In the genomic region with DNA sequence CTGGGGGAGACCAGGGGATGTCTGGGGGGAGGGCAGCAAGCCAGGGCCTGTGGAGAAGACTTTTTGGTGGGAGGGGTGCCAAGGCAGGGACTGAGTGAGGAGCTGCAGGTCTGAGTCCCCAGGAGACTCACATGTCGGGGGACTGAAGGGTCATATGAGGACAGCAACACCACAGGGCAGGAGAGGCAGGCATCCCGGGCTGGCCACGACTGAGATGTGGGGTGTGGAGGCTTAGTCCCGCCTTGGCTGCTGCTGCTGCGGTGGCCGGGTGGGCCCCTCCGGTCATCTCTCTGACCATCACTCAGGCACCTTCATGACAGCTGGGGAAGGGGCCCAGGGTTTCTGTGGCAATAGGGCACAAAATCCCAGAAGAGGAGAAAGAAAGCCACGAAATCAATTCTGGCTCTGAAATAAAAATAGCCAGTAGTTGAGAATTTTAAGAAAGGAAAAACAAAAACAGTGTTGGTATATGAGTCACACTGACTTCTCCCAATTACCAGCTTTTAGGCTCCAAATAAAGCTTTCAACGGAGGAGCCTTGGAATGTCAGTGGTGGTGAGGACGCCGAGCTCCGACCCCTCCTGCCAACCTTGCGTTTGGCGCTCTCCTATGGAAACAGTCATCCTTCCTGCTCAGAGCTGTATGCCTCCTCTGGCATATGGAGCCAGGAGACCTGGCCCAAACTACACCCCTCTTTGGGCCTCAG, we compare ENCODE assay signal across 15 cellular contexts. TPM values are rescaled to one million over a fixed set of nuclear protein-coding genes. Genes with fewer than 3 reads are reported as not detected.
DNase-seq lines count a peak whose midpoint lies in the region; ATAC-seq and TF ChIP-seq lines count a peak whose summit lies in the region.
"Had no signal": no experiment of that assay in that cellular context is flagged by ENCODE, and none has a peak within 500 bp of the region (broad histone marks: within the 10 kb centered on the region; RNA-seq: fewer than 3 reads in every experiment).

No MANE protein-coding gene starts in this region.

- no peaks in the 10 kb centered on the region for H3K36me3 ChIP-seq in BLaER1 treated with 17β-estradiol and CSF1 and Interleukin-3, amounts not matched to agents 10 nM and 100 nM
- H3K36me3 ChIP-seq in gastrocnemius medialis: no peaks in the 10 kb centered on the region

- H3K4me3 ChIP-seq in BLaER1 treated with 17β-estradiol and CSF1 and Interleukin-3, amounts not matched to agents 10 nM and 100 nM: no peak overlapping the region
- H3K4me3 ChIP-seq in fibroblast of mammary gland (ENCODE audit: control insufficient read depth, low read depth, low read length) (no peak overlapping the region), gastrocnemius medialis (no peak overlapping the region)
- H3K4me3 ChIP-seq: lung had no signal

- H3K4me2 ChIP-seq in BLaER1 treated with 17β-estradiol and CSF1 and Interleukin-3, amounts not matched to agents 10 nM and 100 nM: peak overlapping the region in 8 of 11 experiments; percentile 28 to 76 (median 56); a peak in 16 of 22 replicates

- peaks cover 0 to 19% (median 11%) of the 10 kb centered on the region in 11 experiments; a peak in 16 of 22 replicates for H3K9me3 ChIP-seq in BLaER1 treated with 17β-estradiol and CSF1 and Interleukin-3, amounts not matched to agents 10 nM and 100 nM (replicated peaks in 1 of 11)
- no peaks in the 10 kb centered on the region for H3K9me3 ChIP-seq in gastrocnemius medialis

- in situ Hi-C loops in gastrocnemius medialis (cut with MboI; ENCODE audit: low sequenced_read_pairs in 4 of 4): no loop called here
- in situ Hi-C loops in GM13976 (cut with MboI; ENCODE audit: low sequenced_read_pairs, unreplicated experiment): no loop called here

- no peak overlapping the region for H3K9ac ChIP-seq in BLaER1 treated with 17β-estradiol and CSF1 and Interleukin-3, amounts not matched to agents 10 nM and 100 nM

- H3K27me3 ChIP-seq in BLaER1 treated with 17β-estradiol and CSF1 and Interleukin-3, amounts not matched to agents 10 nM and 100 nM: no peaks in the 10 kb centered on the region
- peaks cover 3 to 13% (median 3%) of the 10 kb centered on the region in 3 donors for H3K27me3 ChIP-seq in gastrocnemius medialis

- H3K27ac ChIP-seq in BLaER1 treated with 17β-estradiol and CSF1 and Interleukin-3, amounts not matched to agents 10 nM and 100 nM: no peak overlapping the region
- H3K27ac ChIP-seq in gastrocnemius medialis: peak overlapping the region in 3 of 4 donors; percentile 25 to 61 (median 59)
- H3K27ac ChIP-seq: RWPE1 had no signal

- peaks cover 0 to 46% (median 39%) of the 10 kb centered on the region in 10 experiments; a peak in 17 of 20 replicates for H3K4me1 ChIP-seq in BLaER1 treated with 17β-estradiol and CSF1 and Interleukin-3, amounts not matched to agents 10 nM and 100 nM
- H3K4me1 ChIP-seq in gastrocnemius medialis: no peaks in the 10 kb centered on the region

- no peak for TF ChIP-seq POLR2A in gastrocnemius medialis (IDR thresholded peaks at IDR 0.05)

- no peak for TF ChIP-seq CTCF in fibroblast of mammary gland (conservative IDR thresholded peaks at IDR 0.05; ENCODE audit: control insufficient read depth, insufficient read depth, low read depth, low read length)
- TF ChIP-seq CTCF in gastrocnemius medialis (IDR thresholded peaks at IDR 0.05 in 4 of 5, conservative IDR thresholded peaks at IDR 0.05 in 1 of 5): no peak
- TF ChIP-seq CTCF in GM13976 (IDR thresholded peaks at IDR 0.05; ENCODE audit: borderline replicate concordance, control extremely low read depth, extremely low read depth, insufficient read depth, missing control alignments): no peak

- DNase-seq in RPMI7951 (ENCODE audit: low read depth): peak; percentile 94
- DNase-seq in fibroblast of mammary gland (ENCODE audit: low read depth): peak; percentile 51
- DNase-seq in gastrocnemius medialis: peak in 1 of 2 donors; percentile 21
- DNase-seq in stimulated activated CD4-positive, alpha-beta T cell treated with anti-CD3 and anti-CD28 coated beads, Interleukin-15, amount 100 ng/mL, for 24 hours: no peak
- no peak for DNase-seq in GM13976 (ENCODE audit: low spot score)
- no peak for DNase-seq in DMS79 (lab: John Stamatoyannopoulos, UW)
- DNase-seq: activated B cell treated with CpG ODN at 0.5 μM for 24 hours; activated effector memory CD4-positive, alpha-beta T cell treated with Interleukin-2 at 50 U/mL for 16 hours; glutamatergic neuron; MM.1S; NCI-H345 had no signal

- H4K20me1 ChIP-seq in BLaER1 treated with 17β-estradiol and CSF1 and Interleukin-3, amounts not matched to agents 10 nM and 100 nM: no peaks in the 10 kb centered on the region

- ATAC-seq in gastrocnemius medialis (peak; percentile 25 to 53), GM18517 (IDR thresholded peaks at IDR 0.05; ENCODE audit: unreplicated experiment) (no peak)

- intact Hi-C loops in gastrocnemius medialis (cut with DNase I; ENCODE audit: low total_unique reads): no loop called here

RNA-seq across cellular contexts. Expression of gene ITGA11, which starts 52.9 kb away (rescaled TPM):
- total RNA-seq in RPMI7951 (2014; rRNA removed; shearing (Covaris generic)): 90.7 and 102 TPM in 2 replicates
- 10 to 100 TPM in 1 of 4 donors, 1 to 10 TPM in 3; 1.5 to 12.0 (median 2.5) TPM for total RNA-seq in gastrocnemius medialis
- total RNA-seq: activated B cell treated with CpG ODN at 0.5 μM for 24 hours had no signal

Comparison
In these comparisons a context has a peak if more than half of its experiments do, and no peak if none do; other contexts are left out.
1. H3K27ac ChIP-seq: peak in gastrocnemius medialis (3 of 4); none in BLaER1 treated with 17β-estradiol and CSF1 and Interleukin-3, amounts not matched to agents 10 nM and 100 nM (0 of 11).
2. DNase-seq: peak in RPMI7951 (single experiment) and fibroblast of mammary gland (single experiment); none in stimulated activated CD4-positive, alpha-beta T cell treated with anti-CD3 and anti-CD28 coated beads, Interleukin-15, amount 100 ng/mL, for 24 hours (single experiment), GM13976 (single experiment) and DMS79 (single experiment).